ENCODE assay signal across 19 cellular contexts in the genomic region with DNA sequence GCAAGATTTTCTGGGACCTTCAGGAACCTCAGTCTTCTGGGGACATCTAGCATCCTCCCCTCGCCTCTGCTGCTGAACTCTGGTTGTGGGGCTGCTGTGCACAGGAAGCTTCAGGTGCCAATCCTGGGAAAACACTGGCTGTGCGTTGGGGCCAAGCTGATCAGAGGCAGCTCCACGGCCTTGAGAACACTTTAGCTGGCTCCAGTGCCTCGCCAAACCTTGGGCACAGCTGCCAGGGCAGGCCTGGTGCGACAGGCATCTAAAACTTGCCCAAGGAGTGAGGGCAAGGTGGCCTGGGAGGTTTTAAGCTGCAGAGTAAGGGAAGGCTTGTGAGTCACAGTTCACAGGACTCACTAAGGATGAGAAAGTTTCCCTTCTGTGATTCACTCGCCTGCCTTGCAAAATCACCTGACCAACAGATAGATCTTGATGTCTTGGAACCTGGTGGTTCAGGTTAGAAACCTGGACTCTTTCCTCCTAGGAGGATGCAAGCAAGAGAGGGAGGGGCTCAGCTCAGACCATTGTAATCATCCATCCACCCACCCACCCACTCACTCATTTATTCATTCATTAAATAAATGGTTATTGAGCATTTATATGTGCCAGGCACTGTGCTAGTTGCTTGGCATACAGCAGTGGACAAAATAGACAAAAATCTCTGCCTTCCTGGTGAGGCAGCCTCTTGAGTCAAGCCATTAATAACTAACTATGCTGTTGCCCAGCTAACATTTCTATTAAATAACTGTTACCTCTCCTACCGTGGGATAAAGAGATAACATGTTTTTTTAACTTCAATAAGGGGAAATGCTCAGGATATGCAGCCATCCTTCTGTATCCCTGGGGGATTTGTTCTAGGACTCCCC. TPM values are rescaled to one million over a fixed set of nuclear protein-coding genes. Genes with fewer than 3 reads are reported as not detected.
DNase-seq lines count a peak whose midpoint lies in the region; ATAC-seq and TF ChIP-seq lines count a peak whose summit lies in the region.
"Had no signal": no experiment of that assay in that cellular context is flagged by ENCODE, and none has a peak within 500 bp of the region (broad histone marks: within the 10 kb centered on the region; RNA-seq: fewer than 3 reads in every experiment).

No MANE protein-coding gene starts in this region.

- H3K9ac ChIP-seq in Karpas-422 (ENCODE audit: low read length) (no peak overlapping the region), mammary epithelial cell (ENCODE audit: insufficient read depth, low read length) (no peak overlapping the region)

- CTCF ChIA-PET in activated CD4-positive, alpha-beta T cell treated with anti-CD3 and anti-CD28 coated beads for 36 hours (lab: Charles Lee), result interaction anchor here (0.5 to 3.9 kb wide), 12 partner anchors 9 to 673 kb away, joined by 3 to 56 read pairs (median 4); partner anchors contain the start of genes SLC35B2 and TMEM151B
- CTCF ChIA-PET in mammary epithelial cell (lab: Charles Lee; ENCODE audit: low non-redundant PET), result interaction anchor here (0.6 to 0.7 kb wide), 2 partner anchors 73 to 167 kb away, joined by 4 to 5 read pairs; no protein-coding TSS in a partner anchor
- CTCF ChIA-PET in HEK293T (lab: Yijun Ruan, JAX), result interaction anchor here (0.9 to 5.7 kb wide), 2 partner anchors 11 to 72 kb away, joined by 4 to 46 read pairs; no protein-coding TSS in a partner anchor

- no peak overlapping the region for H3K27ac Mint-ChIP-seq in activated CD4-positive, alpha-beta T cell treated with anti-CD3 and anti-CD28 coated beads for 36 hours
- H3K27ac Mint-ChIP-seq: immature natural killer cell; naive thymus-derived CD4-positive, alpha-beta T cell had no signal

- WGBS in mammary epithelial cell (ENCODE audit: low coverage, missing lambda C conversion rate), result 29% methylated on average over 4 of the region's 7 CpGs

- in situ Hi-C loops in mammary epithelial cell (cut with MboI; ENCODE audit: low sequenced_read_pairs in 2 of 2), result loop anchor here in 1 of 2 donors (5.0 kb wide), 1 partner anchor 73 kb away; the partner anchor contains the start of gene NFKBIE

- no peaks in the 10 kb centered on the region for H3K36me3 Mint-ChIP-seq in activated CD4-positive, alpha-beta T cell treated with anti-CD3 and anti-CD28 coated beads for 36 hours (ENCODE audit: low read depth)
- H3K36me3 Mint-ChIP-seq: immature natural killer cell; naive thymus-derived CD4-positive, alpha-beta T cell had no signal

- intact Hi-C loops in activated CD4-positive, alpha-beta T cell treated with anti-CD3 and anti-CD28 coated beads for 36 hours (cut with DNase I, micrococcal nuclease), result loop anchor here in 1 of 2 experiments (2.0 to 5.0 kb wide), 2 partner anchors 188 to 569 kb away; partner anchors contain the start of gene VEGFA
- intact Hi-C loops in mammary epithelial cell (cut with micrococcal nuclease), result loop anchor here (2.0 kb wide), 1 partner anchor 27 kb away; the partner anchor contains the start of gene AARS2

- H3K4me1 ChIP-seq in Karpas-422 (ENCODE audit: low read length) (peaks cover 26% of the 10 kb centered on the region), mammary epithelial cell (ENCODE audit: insufficient read depth, low read length) (peaks cover 18% of the 10 kb centered on the region), osteoblast (ENCODE audit: insufficient read depth, low read length) (no peaks in the 10 kb centered on the region)

- peaks cover 30% of the 10 kb centered on the region for H3K27me3 Mint-ChIP-seq in activated CD4-positive, alpha-beta T cell treated with anti-CD3 and anti-CD28 coated beads for 36 hours

- H3K4me3 ChIP-seq in Karpas-422 (ENCODE audit: low read length) (no peak overlapping the region), mammary epithelial cell (replicated peaks in 1 of 3; ENCODE audit: insufficient read depth in 1 of 3, low read depth in 2 of 3, low read length in 3 of 3) (no peak overlapping the region), osteoblast (ENCODE audit: insufficient read depth, low read length) (no peak overlapping the region)
- H3K4me3 ChIP-seq: right lobe of liver, upper lobe of left lung had no signal

- no TSS peak for BruUV-seq in mammary epithelial cell (replicated peaks; lab: Mats Ljungman, UMichigan)

- no peak overlapping the region for H3K4me3 Mint-ChIP-seq in activated CD4-positive, alpha-beta T cell treated with anti-CD3 and anti-CD28 coated beads for 36 hours
- H3K4me3 Mint-ChIP-seq: immature natural killer cell; naive thymus-derived CD4-positive, alpha-beta T cell had no signal

- no peaks in the 10 kb centered on the region for H3K9me3 Mint-ChIP-seq in activated CD4-positive, alpha-beta T cell treated with anti-CD3 and anti-CD28 coated beads for 36 hours (ENCODE audit: low read depth)
- H3K9me3 Mint-ChIP-seq: immature natural killer cell; naive thymus-derived CD4-positive, alpha-beta T cell had no signal

- H4K20me1 ChIP-seq in Karpas-422 (ENCODE audit: insufficient read depth, low read depth, low read length) (no peaks in the 10 kb centered on the region), mammary epithelial cell (ENCODE audit: insufficient read depth, low read length) (no peaks in the 10 kb centered on the region), osteoblast (ENCODE audit: insufficient read depth, low read length) (peaks cover 4% of the 10 kb centered on the region)

- no peaks in the 10 kb centered on the region for H3K79me2 ChIP-seq in Karpas-422 (ENCODE audit: low read length)
- no peaks in the 10 kb centered on the region for H3K79me2 ChIP-seq in mammary epithelial cell (ENCODE audit: insufficient read depth, low read length)
- H3K79me2 ChIP-seq in osteoblast (ENCODE audit: insufficient read depth, low read length), result no peaks in the 10 kb centered on the region

- ATAC-seq in activated CD4-positive, alpha-beta T cell treated with anti-CD3 and anti-CD28 coated beads for 36 hours, result peak; percentile 90
- ATAC-seq: naive thymus-derived CD4-positive, alpha-beta T cell had no signal

- H2AFZ ChIP-seq in Karpas-422 (ENCODE audit: low read length) (no peak overlapping the region), mammary epithelial cell (ENCODE audit: low read depth, low read length) (peak overlapping the region; percentile 18), osteoblast (ENCODE audit: low read length) (no peak overlapping the region)

- peak; percentile 48 for DNase-seq in activated CD4-positive, alpha-beta T cell treated with anti-CD3 and anti-CD28 coated beads for 36 hours
- DNase-seq in activated CD4-positive, alpha-beta T cell treated with anti-CD3 and anti-CD28 coated beads for 4 hours, result no peak
- no peak for DNase-seq in Karpas-422
- DNase-seq in mammary epithelial cell, result peak; percentile 91
- DNase-seq in osteoblast (ENCODE audit: insufficient read length, low spot score, missing footprints), result peak; percentile 73
- no peak for DNase-seq in HEK293T (ENCODE audit: extremely low spot score)
- no peak for DNase-seq in ecto neural progenitor cell (ENCODE audit: low spot score)
- DNase-seq in GM19240 (ENCODE audit: insufficient read length, low spot score), result no peak
- DNase-seq: activated effector memory CD4-positive, alpha-beta T cell treated with Interleukin-2 at 50 U/mL for 16 hours; cerebellar nuclear complex; H7; immature natural killer cell; naive thymus-derived CD4-positive, alpha-beta T cell; NCI-H187; NCI-H748 treated with DMSO at 0.1 percent for 48 hours; upper lobe of left lung; WERI-Rb-1 had no signal

- peaks cover 5% of the 10 kb centered on the region for H3K4me1 Mint-ChIP-seq in activated CD4-positive, alpha-beta T cell treated with anti-CD3 and anti-CD28 coated beads for 36 hours
- H3K4me1 Mint-ChIP-seq: immature natural killer cell had no signal

- H3K9me3 ChIP-seq in Karpas-422 (ENCODE audit: low read length) (no peaks in the 10 kb centered on the region), mammary epithelial cell (replicated peaks; ENCODE audit: insufficient read depth, low read length) (no peaks in the 10 kb centered on the region), osteoblast (ENCODE audit: low read depth, low read length) (no peaks in the 10 kb centered on the region)
- H3K9me3 ChIP-seq: right lobe of liver, upper lobe of left lung had no signal

- no peaks in the 10 kb centered on the region for H3K9me2 ChIP-seq in Karpas-422 (replicated peaks; ENCODE audit: insufficient read depth, low read length)

- H3K27ac ChIP-seq in Karpas-422 (ENCODE audit: low read length) (no peak overlapping the region), mammary epithelial cell (ENCODE audit: insufficient read depth, low read depth, low read length) (no peak overlapping the region), osteoblast (ENCODE audit: low read depth, low read length) (no peak overlapping the region)
- H3K27ac ChIP-seq: upper lobe of left lung, WERI-Rb-1 had no signal

- dilution Hi-C loops in mammary epithelial cell (cut with HindIII; ENCODE audit: low sequenced_read_pairs), result loop anchor here (5.0 kb wide), 3 partner anchors 43 to 108 kb away; partner anchors contain the start of gene SLC35B2

- H3K4me2 ChIP-seq in Karpas-422 (ENCODE audit: low read depth, low read length, poor library complexity, severe bottlenecking) (peak overlapping the region; percentile 1), mammary epithelial cell (ENCODE audit: insufficient read depth, low read depth, low read length) (no peak overlapping the region), osteoblast (ENCODE audit: insufficient read depth, low read length) (no peak overlapping the region)

- POLR2A ChIA-PET in activated CD4-positive, alpha-beta T cell treated with anti-CD3 and anti-CD28 coated beads for 36 hours (lab: Charles Lee), result interaction anchor here (0.6 to 0.7 kb wide), 4 partner anchors 8 to 264 kb away, joined by 3 to 7 read pairs (median 4); no protein-coding TSS in a partner anchor
- POLR2A ChIA-PET in HEK293T (lab: Yijun Ruan, JAX), result interaction anchor here (1.0 to 1.4 kb wide), 2 partner anchors 27 to 83 kb away, joined by 3 to 5 read pairs; partner anchors contain the start of genes AARS2 and SLC35B2

- H3K36me3 ChIP-seq in Karpas-422 (ENCODE audit: insufficient read depth, low read length), result no peaks in the 10 kb centered on the region
- no peaks in the 10 kb centered on the region for H3K36me3 ChIP-seq in mammary epithelial cell (ENCODE audit: insufficient read depth, low read length)
- H3K36me3 ChIP-seq in osteoblast (ENCODE audit: insufficient read depth, low read length), result no peaks in the 10 kb centered on the region
- H3K36me3 ChIP-seq: right lobe of liver, upper lobe of left lung, WERI-Rb-1 had no signal

- no peaks in the 10 kb centered on the region for H3K27me3 ChIP-seq in Karpas-422 (ENCODE audit: low read length)
- peaks cover 4% of the 10 kb centered on the region for H3K27me3 ChIP-seq in mammary epithelial cell (ENCODE audit: insufficient read depth, low read length)
- H3K27me3 ChIP-seq in osteoblast (ENCODE audit: insufficient read depth, low read length), result peaks cover 51% of the 10 kb centered on the region
- H3K27me3 ChIP-seq: right lobe of liver had no signal

- TF ChIP-seq CTCF in mammary epithelial cell (conservative IDR thresholded peaks at IDR 0.05 in 1 of 2, IDR thresholded peaks at IDR 0.05 in 1 of 2; ENCODE audit: extremely low read depth in 1 of 2, insufficient read depth in 1 of 2, low read depth in 1 of 2, low read length in 2 of 2) (no peak), osteoblast (IDR thresholded peaks at IDR 0.05; ENCODE audit: extremely low read depth, low read depth, low read length) (no peak)

RNA-seq across cellular contexts. Expression of gene SPATS1, which starts 2.5 kb away (rescaled TPM):
- not detected for total RNA-seq in activated CD4-positive, alpha-beta T cell treated with anti-CD3 and anti-CD28 coated beads for 36 hours
- not detected in 2 replicates for total RNA-seq in Karpas-422 (2014; rRNA removed; shearing (Covaris generic); ENCODE audit: low replicate concordance)
- not detected for total RNA-seq in mammary epithelial cell
- not detected for polyA plus RNA-seq in mammary epithelial cell
- polyA minus RNA-seq in mammary epithelial cell, result not detected
- not detected in 2 replicates for total RNA-seq in osteoblast
- total RNA-seq: A673; H7; naive thymus-derived CD4-positive, alpha-beta T cell; right lobe of liver had no signal
- polyA plus RNA-seq: immature natural killer cell; naive thymus-derived CD4-positive, alpha-beta T cell had no signal

RNA-seq across cellular contexts. Expression of gene AARS2, which starts 26.8 kb away (rescaled TPM):
- 10 to 100 TPM; 15.2 to 17.5 TPM for total RNA-seq in activated CD4-positive, alpha-beta T cell treated with anti-CD3 and anti-CD28 coated beads for 36 hours
- 6.1 and 19.6 TPM in 2 replicates for total RNA-seq in Karpas-422 (2014; rRNA removed; shearing (Covaris generic); ENCODE audit: low replicate concordance)
- total RNA-seq in mammary epithelial cell (10 to 100 TPM in 1 of 2 donors, 1 to 10 TPM in 1; 9.2 to 16.8 TPM), osteoblast (6.2 and 6.5 TPM in 2 replicates)
- polyA plus RNA-seq in mammary epithelial cell, result 8.5 TPM
- 6.0 TPM for polyA minus RNA-seq in mammary epithelial cell

RNA-seq across cellular contexts. Expression of gene CDC5L, which starts 47.5 kb away (rescaled TPM):
- total RNA-seq in activated CD4-positive, alpha-beta T cell treated with anti-CD3 and anti-CD28 coated beads for 36 hours, result 10 to 100 TPM; 25.1 to 28.9 TPM
- total RNA-seq in Karpas-422 (2014; rRNA removed; shearing (Covaris generic); ENCODE audit: low replicate concordance), result 15.3 and 19.1 TPM in 2 replicates
- total RNA-seq in mammary epithelial cell (10 to 100 TPM; 13.2 to 19.5 TPM), osteoblast (21.8 and 22.8 TPM in 2 replicates)
- 10.2 TPM for polyA plus RNA-seq in mammary epithelial cell
- polyA minus RNA-seq in mammary epithelial cell, result 4.4 TPM

Comparison
In these comparisons a context has a peak if more than half of its experiments do, and no peak if none do; other contexts are left out.
1. DNase-seq: peak in activated CD4-positive, alpha-beta T cell treated with anti-CD3 and anti-CD28 coated beads for 36 hours (single experiment), mammary epithelial cell (single experiment) and osteoblast (single experiment); none in activated CD4-positive, alpha-beta T cell treated with anti-CD3 and anti-CD28 coated beads for 4 hours (0 of 2), Karpas-422 (single experiment), HEK293T (single experiment), ecto neural progenitor cell (single experiment) and GM19240 (single experiment).